14 cellular contexts compared by ENCODE assay signal in genomic region chr13:97240789-97241734, GRCh38. TPM values are rescaled to one million over a fixed set of nuclear protein-coding genes. Genes with fewer than 3 reads are reported as not detected.
A peak's percentile ranks its signal among the peaks of the same experiment; 100 is the strongest.
DNase-seq lines count a peak whose midpoint lies in the region; ATAC-seq, FAIRE-seq and TF ChIP-seq lines count a peak whose summit lies in the region.
"Had no signal": no experiment of that assay in that cellular context is flagged by ENCODE, and none has a peak within 500 bp of the region (broad histone marks: within the 10 kb centered on the region; RNA-seq: fewer than 3 reads in every experiment).

No MANE protein-coding gene starts in this region.

- H3K9me3 Mint-ChIP-seq in endothelial cell (ENCODE audit: unreplicated experiment): no peaks in the 10 kb centered on the region

- H3K9ac ChIP-seq in HepG2 (ENCODE audit: insufficient read depth, low read depth, low read length): no peak overlapping the region

- TF ChIP-seq RAD21 in HepG2 (CRISPR knock-in tag; IDR thresholded peaks at IDR 0.05): no peak

- in situ Hi-C loops in HepG2 (cut with HindIII; ENCODE audit: extremely low pct_ligation_motif_present, low pct_unique_long_range_greater_than_20kb) (no loop called here), gastrocnemius medialis (cut with MboI; ENCODE audit: low sequenced_read_pairs in 4 of 4) (no loop called here), ACHN (cut with HindIII; ENCODE audit: low pct_ligation_motif_present, low pct_unique_long_range_greater_than_20kb, low sequenced_read_pairs) (no loop called here)

- DNase-seq in H54 (ENCODE audit: insufficient read length, low spot score): no peak
- DNase-seq in endothelial cell (ENCODE audit: low spot score): no peak
- DNase-seq in HepG2 (ENCODE audit: low spot score): no peak
- no peak for DNase-seq in gastrocnemius medialis
- no peak for DNase-seq in HK-2 (ENCODE audit: unreplicated experiment)
- no peak for DNase-seq in ACHN
- DNase-seq: amygdala; NCI-H1694 treated with DMSO at 0.1 percent for 48 hours; occipital lobe; stimulated activated CD4-positive, alpha-beta T cell treated with anti-CD3 and anti-CD28 coated beads, Interleukin-15, amount 100 ng/mL, for 24 hours; testis had no signal

- H3K4me3 ChIP-seq in HepG2 (replicated peaks in 1 of 3; ENCODE audit: insufficient read depth in 1 of 3, low read depth in 2 of 3, low read length in 3 of 3) (no peak overlapping the region), gastrocnemius medialis (no peak overlapping the region)
- H3K4me3 ChIP-seq: SK-N-MC, testis had no signal

- 78% methylated on average over 8 of the region's 8 CpGs for WGBS in HepG2 (ENCODE audit: low lambda C conversion rate)

- peak overlapping the region; percentile 97 for H3K27ac Mint-ChIP-seq in endothelial cell (ENCODE audit: unreplicated experiment)

- POLR2A ChIA-PET in HepG2 (lab: Yijun Ruan, JAX): interaction anchor here (1.0 to 2.9 kb wide), 3 partner anchors 14 to 19 kb away, joined by 3 to 15 read pairs (median 7); partner anchors contain the start of gene MBNL2

- H3K27ac ChIP-seq in HepG2 (ENCODE audit: extremely low read length, insufficient read depth, low read length) (peak overlapping the region; percentile 34), gastrocnemius medialis (peak overlapping the region; percentile 62 to 76 (median 68))
- H3K27ac ChIP-seq: SK-N-MC had no signal

- TF ChIP-seq CTCF in endothelial cell (IDR thresholded peaks at IDR 0.05; ENCODE audit: unreplicated experiment) (no peak), HepG2 (CRISPR knock-in tag; IDR thresholded peaks at IDR 0.05) (no peak), gastrocnemius medialis (IDR thresholded peaks at IDR 0.05 in 4 of 5, conservative IDR thresholded peaks at IDR 0.05 in 1 of 5) (no peak)

- TF ChIP-seq EP300 in HepG2 (IDR thresholded peaks at IDR 0.05; ENCODE audit: low read depth in 2 of 2, low read length in 2 of 2): no peak
- no peak for TF ChIP-seq EP300 in HepG2 (CRISPR knock-in tag; IDR thresholded peaks at IDR 0.05; ENCODE audit: borderline replicate concordance)

- intact Hi-C loops in HepG2 (cut with micrococcal nuclease; ENCODE audit: unreplicated experiment): loop anchor here (2.0 kb wide), 1 partner anchor 18 kb away; the partner anchor contains the start of gene MBNL2
- intact Hi-C loops in gastrocnemius medialis (cut with DNase I; ENCODE audit: low total_unique reads): loop anchor here (2.0 kb wide), 1 partner anchor 14 kb away; no protein-coding TSS in a partner anchor

- TF ChIP-seq POLR2A in H54 (IDR thresholded peaks at IDR 0.05; ENCODE audit: low read depth, low read length) (no peak), HepG2 (IDR thresholded peaks at IDR 0.05; ENCODE audit: insufficient read depth in 1 of 2, low read depth in 2 of 2, low read length in 2 of 2) (no peak), gastrocnemius medialis (IDR thresholded peaks at IDR 0.05) (no peak)

- peaks cover 100% of the 10 kb centered on the region for H3K79me2 ChIP-seq in HepG2 (ENCODE audit: insufficient read depth, low read length)

- FAIRE-seq in H54 (lab: Jason Lieb, UNC) (peak; percentile 53), HepG2 (lab: Jason Lieb, UNC) (no peak)

- H3K4me1 Mint-ChIP-seq in endothelial cell (ENCODE audit: unreplicated experiment): peaks cover 91% of the 10 kb centered on the region

- peak overlapping the region; percentile 36 for H3K4me2 ChIP-seq in HepG2 (ENCODE audit: low read depth, low read length)

- peak overlapping the region; percentile 12 for H3K4me3 Mint-ChIP-seq in endothelial cell (ENCODE audit: unreplicated experiment)

- ATAC-seq in HepG2: no peak
- ATAC-seq in gastrocnemius medialis: peak; percentile 12 to 23
- ATAC-seq in HG03469 (IDR thresholded peaks at IDR 0.05; ENCODE audit: unreplicated experiment): no peak
- ATAC-seq in GM18868 (IDR thresholded peaks at IDR 0.05; ENCODE audit: unreplicated experiment): no peak

- H3K9me3 ChIP-seq in HepG2 (ENCODE audit: low read length) (no peaks in the 10 kb centered on the region), gastrocnemius medialis (no peaks in the 10 kb centered on the region)
- H3K9me3 ChIP-seq: testis had no signal

- no TSS peak for BruUV-seq in HepG2 (replicated peaks; lab: Mats Ljungman, UMichigan)

- H3K27me3 ChIP-seq in HepG2 (ENCODE audit: control insufficient read depth in 1 of 2, insufficient read depth in 2 of 2, low read length in 2 of 2) (no peaks in the 10 kb centered on the region), gastrocnemius medialis (no peaks in the 10 kb centered on the region)
- H3K27me3 ChIP-seq: testis had no signal

- H3K36me3 ChIP-seq in HepG2 (replicated peaks in 1 of 2; ENCODE audit: control insufficient read depth in 1 of 2, insufficient read depth in 2 of 2, low read length in 2 of 2): peaks cover 2 to 28% of the 10 kb centered on the region in 2 experiments; a peak in 4 of 5 replicates
- H3K36me3 ChIP-seq in gastrocnemius medialis: no peaks in the 10 kb centered on the region

- CTCF ChIA-PET in HepG2 (lab: Yijun Ruan, JAX; ENCODE audit: low intra/inter-chr PET ratio, low total read pairs): no interaction called here

- H4K20me1 ChIP-seq in HepG2 (ENCODE audit: insufficient read depth, low read length): peaks cover 96% of the 10 kb centered on the region

- peaks cover 39% of the 10 kb centered on the region for H3K36me3 Mint-ChIP-seq in endothelial cell (ENCODE audit: low read depth, unreplicated experiment)

- H3K4me1 ChIP-seq in HepG2 (ENCODE audit: insufficient read depth, low read length): peaks cover 100% of the 10 kb centered on the region
- peaks cover 98 to 99% of the 10 kb centered on the region in 2 donors for H3K4me1 ChIP-seq in gastrocnemius medialis

- no peak overlapping the region for H2AFZ ChIP-seq in HepG2 (ENCODE audit: low read length)

- H3K27me3 Mint-ChIP-seq in endothelial cell (ENCODE audit: unreplicated experiment): peaks cover 15% of the 10 kb centered on the region

TF ChIP-seq in HepG2, 621 proteins besides CTCF, POLR2A, EP300 and RAD21:
- TF ChIP-seq ZNF24 (IDR thresholded peaks at IDR 0.05) (peak; percentile 74), SNRNP70 (IDR thresholded peaks at IDR 0.05; ENCODE audit: low read depth, low read length) (no peak)

RNA-seq across cellular contexts. Expression of gene MBNL2, which starts 18.9 kb away (rescaled TPM):
- 137 TPM for total RNA-seq in endothelial cell (ENCODE audit: unreplicated experiment)
- 30.8 and 48.1 TPM in 2 replicates for total RNA-seq in HepG2 (2016; rRNA removed; fragmentation: Illumina TruSeq; extraction: Trizol)
- 4.0 and 5.0 TPM in 2 replicates for total RNA-seq in HepG2 (2016; cell fraction: cytosol; rRNA removed; fragmentation: Illumina TruSeq; extraction: Trizol; ENCODE audit: low read depth)
- 27.9 and 48.3 TPM in 2 replicates for total RNA-seq in HepG2 (2016; cell fraction: insoluble cytoplasmic fraction; rRNA removed; fragmentation: Illumina TruSeq; extraction: Trizol)
- total RNA-seq in HepG2 (2016; cell fraction: membrane; rRNA removed; fragmentation: Illumina TruSeq; extraction: Trizol): 15.6 and 16.3 TPM in 2 replicates
- 50.3 and 53.0 TPM in 2 replicates for total RNA-seq in HepG2 (2016; cell fraction: nucleus; rRNA removed; fragmentation: Illumina TruSeq; extraction: Trizol)
- 59.0 and 62.9 TPM in 2 replicates for polyA plus RNA-seq in HepG2 (2011; rRNA removed)
- polyA plus RNA-seq in HepG2 (2011; cell fraction: cytosol; rRNA removed): 44.6 and 63.1 TPM in 2 replicates
- polyA plus RNA-seq in HepG2 (2011; cell fraction: nucleus; rRNA removed): 78.5 and 95.6 TPM in 2 replicates
- 49.8 and 59.5 TPM in 2 replicates for polyA plus RNA-seq in HepG2 (2012)
- polyA plus RNA-seq in HepG2 (2016; cell fraction: cytosol; fragmentation: Illumina TruSeq; extraction: Trizol; ENCODE audit: low read depth): 0.49 and 0.73 TPM in 2 replicates
- polyA plus RNA-seq in HepG2 (2016; cell fraction: insoluble cytoplasmic fraction; fragmentation: Illumina TruSeq; extraction: Trizol; ENCODE audit: low read depth): 27.4 and 31.9 TPM in 2 replicates
- polyA plus RNA-seq in HepG2 (2016; cell fraction: membrane; fragmentation: Illumina TruSeq; extraction: Trizol; ENCODE audit: low read depth): 4.4 and 4.9 TPM in 2 replicates
- polyA plus RNA-seq in HepG2 (2016; cell fraction: nucleus; fragmentation: Illumina TruSeq; extraction: Trizol; ENCODE audit: insufficient read depth, low read depth): 32.1 and 37.5 TPM in 2 replicates
- polyA minus RNA-seq in HepG2 (2011; rRNA and poly(A)+ RNA removed; ENCODE audit: low replicate concordance): 48.4 and 211 TPM in 2 replicates
- 125 and 134 TPM in 2 replicates for polyA minus RNA-seq in HepG2 (2011; cell fraction: cytosol; rRNA and poly(A)+ RNA removed)
- polyA minus RNA-seq in HepG2 (2011; cell fraction: nucleus; rRNA and poly(A)+ RNA removed): 274 and 278 TPM in 2 replicates
- total RNA-seq in gastrocnemius medialis: 10 to 100 TPM; 47.9 to 92.0 (median 71.3) TPM

Comparison
In these comparisons a context has a peak if more than half of its experiments do, and no peak if none do; other contexts are left out.
1. ATAC-seq: peak in gastrocnemius medialis (2 of 2); none in HepG2 (single experiment), HG03469 (single experiment) and GM18868 (single experiment).